In genomic region chr13:113398963-113399754, GRCh38 we compare ENCODE assay signal across 14 cellular contexts. TPM values are rescaled to one million over a fixed set of nuclear protein-coding genes. Genes with fewer than 3 reads are reported as not detected.
DNase-seq lines count a peak whose midpoint lies in the region; FAIRE-seq and TF ChIP-seq lines count a peak whose summit lies in the region.
"Had no signal": no experiment of that assay in that cellular context is flagged by ENCODE, and none has a peak within 500 bp of the region (broad histone marks: within the 10 kb centered on the region; RNA-seq: fewer than 3 reads in every experiment).

No MANE protein-coding gene starts in this region.

- no peaks in the 10 kb centered on the region for H3K9me3 ChIP-seq in PC-9 (ENCODE audit: insufficient read depth, low read depth)

- H3K4me1 Mint-ChIP-seq in progenitor cell of endocrine pancreas (ENCODE audit: low read depth) (peaks cover 16% of the 10 kb centered on the region), MCF 10A (ENCODE audit: insufficient read depth, unreplicated experiment) (no peaks in the 10 kb centered on the region)

- peaks cover 10% of the 10 kb centered on the region; the same call in 1 of the 2 replicates for H3K4me1 ChIP-seq in PC-9 (replicated peaks; ENCODE audit: insufficient read depth)

- no peak for FAIRE-seq in urothelium cell line (lab: Jason Lieb, UNC)

- H3K27me3 Mint-ChIP-seq in progenitor cell of endocrine pancreas (no peaks in the 10 kb centered on the region), MCF 10A (ENCODE audit: insufficient read depth, unreplicated experiment) (no peaks in the 10 kb centered on the region)
- H3K27me3 Mint-ChIP-seq: activated naive CD8-positive, alpha-beta T cell had no signal

- H3K4me2 ChIP-seq in PC-9 = no peak overlapping the region

- CTCF ChIA-PET in PC-9 (lab: Charles Lee) = interaction anchor here (0.6 kb wide), 2 partner anchors 29 to 81 kb away, joined by 7 to 11 read pairs; no protein-coding TSS in a partner anchor
- CTCF ChIA-PET in MCF 10A (lab: Yijun Ruan, JAX) = interaction anchor here (0.7 to 1.0 kb wide), 4 partner anchors 125 to 1833 kb away, joined by 3 to 4 read pairs (median 4); no protein-coding TSS in a partner anchor

- no peaks in the 10 kb centered on the region for H4K20me1 ChIP-seq in PC-9 (ENCODE audit: insufficient read depth)

- intact Hi-C loops in PC-9 (cut with micrococcal nuclease; ENCODE audit: unreplicated experiment) (no loop called here), MCF 10A (cut with micrococcal nuclease) (loop anchor here (10.0 kb wide), 1 partner anchor 244 kb away; the partner anchor contains the start of gene PROZ)

- no peak overlapping the region for H3K27ac ChIP-seq in PC-9

- no peak overlapping the region for H2AFZ ChIP-seq in PC-9

- BruUV-seq in PC-9 (replicated peaks; lab: Mats Ljungman, UMichigan) (no TSS peak), MCF 10A (replicated peaks; lab: Mats Ljungman, UMichigan) (no TSS peak)

- H3K9me3 Mint-ChIP-seq in progenitor cell of endocrine pancreas (ENCODE audit: low read depth) (no peaks in the 10 kb centered on the region), MCF 10A (ENCODE audit: unreplicated experiment) (no peaks in the 10 kb centered on the region)
- H3K9me3 Mint-ChIP-seq: stimulated activated naive B cell treated with anti-CD40 and anti-IgM and Interleukin-4, amounts not matched to agents 10 μg/mL and 1 μg/mL and 100 μg/mL, for 72 hours; T-cell had no signal

- TF ChIP-seq CTCF in PC-9 (conservative IDR thresholded peaks at IDR 0.05) (no peak), fibroblast of the aortic adventitia (IDR thresholded peaks at IDR 0.05; ENCODE audit: insufficient read depth, low read length) (no peak), progenitor cell of endocrine pancreas (IDR thresholded peaks at IDR 0.05; ENCODE audit: unreplicated experiment) (no peak), MCF 10A (IDR thresholded peaks at IDR 0.05; ENCODE audit: unreplicated experiment) (no peak)

- no peak overlapping the region for H3K4me3 ChIP-seq in PC-9
- no peak overlapping the region for H3K4me3 ChIP-seq in fibroblast of the aortic adventitia (ENCODE audit: low read depth, low read length)

- H3K27ac Mint-ChIP-seq in progenitor cell of endocrine pancreas (peak overlapping the region; percentile 85), MCF 10A (ENCODE audit: low read depth, unreplicated experiment) (no peak overlapping the region)
- H3K27ac Mint-ChIP-seq: activated naive CD8-positive, alpha-beta T cell; stimulated activated naive B cell treated with anti-CD40 and anti-IgM and Interleukin-4, amounts not matched to agents 10 μg/mL and 1 μg/mL and 100 μg/mL, for 72 hours; T-cell had no signal

- H3K4me3 Mint-ChIP-seq in progenitor cell of endocrine pancreas (ENCODE audit: low read depth) (no peak overlapping the region), MCF 10A (ENCODE audit: unreplicated experiment) (no peak overlapping the region)
- H3K4me3 Mint-ChIP-seq: activated naive CD8-positive, alpha-beta T cell; stimulated activated naive B cell treated with anti-CD40 and anti-IgM and Interleukin-4, amounts not matched to agents 10 μg/mL and 1 μg/mL and 100 μg/mL, for 72 hours; T-cell had no signal

- no peaks in the 10 kb centered on the region for H3F3A ChIP-seq in PC-9 (ENCODE audit: insufficient read depth, low read depth)

- H3K79me2 ChIP-seq in PC-9 (ENCODE audit: low read depth) = no peaks in the 10 kb centered on the region

- peak; percentile 57 for DNase-seq in EH (ENCODE audit: low read depth)
- DNase-seq in PC-9 = peak; percentile 36 to 45
- DNase-seq in fibroblast of the aortic adventitia (ENCODE audit: low read depth) = peak; percentile 19
- DNase-seq in progenitor cell of endocrine pancreas (ENCODE audit: low spot score, unreplicated experiment) = no peak
- no peak for DNase-seq in MCF 10A (ENCODE audit: unreplicated experiment)
- DNase-seq in SIG-M5 (lab: John Stamatoyannopoulos, UW) = no peak
- no peak for DNase-seq in urothelium cell line (ENCODE audit: low spot score)
- DNase-seq in SKM-1 treated with dmso at 0.1 percent for 144 hours (lab: John Stamatoyannopoulos, UW; ENCODE audit: unreplicated experiment) = no peak
- DNase-seq: activated CD4-positive, alpha-beta T cell treated with anti-CD3 and anti-CD28 coated beads, Interleukin-2, amount 50 U/mL, for 4 hours; COR-L47; NCI-H748 treated with DMSO at 0.1 percent for 48 hours; stimulated activated naive B cell treated with anti-CD40 and anti-IgM and Interleukin-4, amounts not matched to agents 10 μg/mL and 1 μg/mL and 100 μg/mL, for 72 hours had no signal

- no peaks in the 10 kb centered on the region for H3K9me2 ChIP-seq in PC-9 (ENCODE audit: insufficient read depth)

- H3K27me3 ChIP-seq in PC-9 (ENCODE audit: insufficient read depth, low read depth) = peaks cover 13% of the 10 kb centered on the region; the same call in 1 of the 2 replicates

- POLR2A ChIA-PET in PC-9 (lab: Charles Lee; ENCODE audit: unreplicated experiment) = interaction anchor here (0.7 kb wide), 2 partner anchors 125 to 182 kb away, joined by 3 to 4 read pairs; no protein-coding TSS in a partner anchor
- POLR2A ChIA-PET in MCF 10A (lab: Yijun Ruan, JAX) = no interaction called here

- no peaks in the 10 kb centered on the region for H3K36me3 ChIP-seq in PC-9 (ENCODE audit: low read depth)

- H3K36me3 Mint-ChIP-seq in progenitor cell of endocrine pancreas (ENCODE audit: insufficient read depth) (no peaks in the 10 kb centered on the region), MCF 10A (ENCODE audit: insufficient read depth, unreplicated experiment) (no peaks in the 10 kb centered on the region)
- H3K36me3 Mint-ChIP-seq: activated naive CD8-positive, alpha-beta T cell; stimulated activated naive B cell treated with anti-CD40 and anti-IgM and Interleukin-4, amounts not matched to agents 10 μg/mL and 1 μg/mL and 100 μg/mL, for 72 hours; T-cell had no signal

RNA-seq across cellular contexts. Expression of gene GRTP1, which starts 35.2 kb away (rescaled TPM):
- 22.2 and 22.9 TPM in 2 replicates for total RNA-seq in PC-9 (2021)
- 1.9 and 5.2 TPM in 2 replicates for total RNA-seq in fibroblast of the aortic adventitia (ENCODE audit: low replicate concordance)
- total RNA-seq in progenitor cell of endocrine pancreas = 22.6 and 26.1 TPM in 2 replicates
- 2.4 and 3.5 TPM in 2 replicates for total RNA-seq in MCF 10A (2022)

RNA-seq across cellular contexts. Expression of gene ADPRHL1, which starts 54.1 kb away (rescaled TPM):
- total RNA-seq in PC-9 (2021) = 11.5 and 16.9 TPM in 2 replicates
- 2.4 and 2.8 TPM in 2 replicates for total RNA-seq in fibroblast of the aortic adventitia (ENCODE audit: low replicate concordance)
- total RNA-seq in progenitor cell of endocrine pancreas = 5.2 and 6.8 TPM in 2 replicates
- 2.6 and 4.3 TPM in 2 replicates for total RNA-seq in MCF 10A (2022)

Comparison
In these comparisons a context has a peak if more than half of its experiments do, and no peak if none do; other contexts are left out.
1. DNase-seq: peak in EH (single experiment), PC-9 (2 of 2) and fibroblast of the aortic adventitia (single experiment); none in progenitor cell of endocrine pancreas (single experiment), MCF 10A (single experiment), SIG-M5 (single experiment), urothelium cell line (single experiment) and SKM-1 treated with dmso at 0.1 percent for 144 hours (single experiment).